ENCODE assay signal across 1 cellular context in the genomic region with DNA sequence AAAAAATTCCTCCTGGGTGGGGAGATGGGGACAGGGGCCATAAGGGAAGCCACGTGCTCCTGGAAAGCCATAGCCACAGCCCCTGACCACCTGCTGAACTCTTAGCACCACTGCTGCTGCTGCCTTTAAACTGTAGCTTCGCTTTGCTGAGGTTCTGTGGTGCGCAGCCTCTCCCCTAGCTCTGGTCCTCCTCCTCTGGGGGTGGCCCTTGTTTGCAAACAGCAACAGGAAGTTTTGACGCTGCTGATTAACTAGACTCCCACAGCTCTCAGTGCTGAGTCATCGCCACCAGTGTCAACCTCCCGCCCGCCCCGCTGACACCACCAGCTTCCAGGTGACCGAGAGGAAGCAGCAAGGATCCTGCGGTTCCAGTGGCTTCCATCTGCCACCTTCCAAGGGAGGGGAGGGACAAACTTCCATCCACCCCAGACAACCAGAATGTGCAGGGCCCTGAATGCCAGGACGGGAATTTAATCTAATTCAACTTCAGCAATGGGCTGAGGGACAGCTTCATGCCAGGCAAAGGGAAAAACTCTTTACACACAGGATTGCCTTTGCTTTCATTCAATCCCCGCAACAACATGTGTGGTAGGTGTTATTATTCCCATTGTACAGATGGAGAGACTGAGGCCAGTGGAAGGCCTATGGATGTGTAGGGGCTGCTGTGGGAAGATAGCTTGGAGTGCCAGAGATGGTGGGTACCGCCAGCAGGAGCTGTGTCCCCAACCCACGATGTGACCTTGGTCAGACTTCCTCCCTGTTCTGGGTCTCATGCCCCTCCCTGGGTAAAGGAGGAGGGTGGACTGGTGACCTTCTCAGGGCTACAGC.
TF ChIP-seq lines count a peak whose summit lies in the region.

No MANE protein-coding gene starts in this region.

TF ChIP-seq in HCT116, 20 proteins besides CTCF, POLR2A, EP300 and RAD21 (continued from another document):
- TF ChIP-seq, protein P1, sequence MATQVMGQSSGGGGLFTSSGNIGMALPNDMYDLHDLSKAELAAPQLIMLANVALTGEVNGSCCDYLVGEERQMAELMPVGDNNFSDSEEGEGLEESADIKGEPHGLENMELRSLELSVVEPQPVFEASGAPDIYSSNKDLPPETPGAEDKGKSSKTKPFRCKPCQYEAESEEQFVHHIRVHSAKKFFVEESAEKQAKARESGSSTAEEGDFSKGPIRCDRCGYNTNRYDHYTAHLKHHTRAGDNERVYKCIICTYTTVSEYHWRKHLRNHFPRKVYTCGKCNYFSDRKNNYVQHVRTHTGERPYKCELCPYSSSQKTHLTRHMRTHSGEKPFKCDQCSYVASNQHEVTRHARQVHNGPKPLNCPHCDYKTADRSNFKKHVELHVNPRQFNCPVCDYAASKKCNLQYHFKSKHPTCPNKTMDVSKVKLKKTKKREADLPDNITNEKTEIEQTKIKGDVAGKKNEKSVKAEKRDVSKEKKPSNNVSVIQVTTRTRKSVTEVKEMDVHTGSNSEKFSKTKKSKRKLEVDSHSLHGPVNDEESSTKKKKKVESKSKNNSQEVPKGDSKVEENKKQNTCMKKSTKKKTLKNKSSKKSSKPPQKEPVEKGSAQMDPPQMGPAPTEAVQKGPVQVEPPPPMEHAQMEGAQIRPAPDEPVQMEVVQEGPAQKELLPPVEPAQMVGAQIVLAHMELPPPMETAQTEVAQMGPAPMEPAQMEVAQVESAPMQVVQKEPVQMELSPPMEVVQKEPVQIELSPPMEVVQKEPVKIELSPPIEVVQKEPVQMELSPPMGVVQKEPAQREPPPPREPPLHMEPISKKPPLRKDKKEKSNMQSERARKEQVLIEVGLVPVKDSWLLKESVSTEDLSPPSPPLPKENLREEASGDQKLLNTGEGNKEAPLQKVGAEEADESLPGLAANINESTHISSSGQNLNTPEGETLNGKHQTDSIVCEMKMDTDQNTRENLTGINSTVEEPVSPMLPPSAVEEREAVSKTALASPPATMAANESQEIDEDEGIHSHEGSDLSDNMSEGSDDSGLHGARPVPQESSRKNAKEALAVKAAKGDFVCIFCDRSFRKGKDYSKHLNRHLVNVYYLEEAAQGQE (IDR thresholded peaks at IDR 0.05; ENCODE audit: low read depth), result no peak
- peak; percentile 81 for TF ChIP-seq FOSL1 (IDR thresholded peaks at IDR 0.05; ENCODE audit: low read depth)
- TF ChIP-seq SIN3A (IDR thresholded peaks at IDR 0.05; ENCODE audit: low read depth), result peak; percentile 54; the same call in 1 of the 2 replicates
- TF ChIP-seq, protein P2, sequence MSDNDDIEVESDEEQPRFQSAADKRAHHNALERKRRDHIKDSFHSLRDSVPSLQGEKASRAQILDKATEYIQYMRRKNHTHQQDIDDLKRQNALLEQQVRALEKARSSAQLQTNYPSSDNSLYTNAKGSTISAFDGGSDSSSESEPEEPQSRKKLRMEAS (IDR thresholded peaks at IDR 0.05), result peak; percentile 85
- TF ChIP-seq CBX3 (IDR thresholded peaks at IDR 0.05; ENCODE audit: low read depth), result peak; percentile 57; the same call in 1 of the 2 replicates
- TF ChIP-seq, protein P3, sequence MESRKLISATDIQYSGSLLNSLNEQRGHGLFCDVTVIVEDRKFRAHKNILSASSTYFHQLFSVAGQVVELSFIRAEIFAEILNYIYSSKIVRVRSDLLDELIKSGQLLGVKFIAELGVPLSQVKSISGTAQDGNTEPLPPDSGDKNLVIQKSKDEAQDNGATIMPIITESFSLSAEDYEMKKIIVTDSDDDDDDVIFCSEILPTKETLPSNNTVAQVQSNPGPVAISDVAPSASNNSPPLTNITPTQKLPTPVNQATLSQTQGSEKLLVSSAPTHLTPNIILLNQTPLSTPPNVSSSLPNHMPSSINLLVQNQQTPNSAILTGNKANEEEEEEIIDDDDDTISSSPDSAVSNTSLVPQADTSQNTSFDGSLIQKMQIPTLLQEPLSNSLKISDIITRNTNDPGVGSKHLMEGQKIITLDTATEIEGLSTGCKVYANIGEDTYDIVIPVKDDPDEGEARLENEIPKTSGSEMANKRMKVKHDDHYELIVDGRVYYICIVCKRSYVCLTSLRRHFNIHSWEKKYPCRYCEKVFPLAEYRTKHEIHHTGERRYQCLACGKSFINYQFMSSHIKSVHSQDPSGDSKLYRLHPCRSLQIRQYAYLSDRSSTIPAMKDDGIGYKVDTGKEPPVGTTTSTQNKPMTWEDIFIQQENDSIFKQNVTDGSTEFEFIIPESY (IDR thresholded peaks at IDR 0.05; ENCODE audit: extremely low read depth, insufficient replicate concordance, low read length), result no peak
- TF ChIP-seq ZFX (IDR thresholded peaks at IDR 0.05), result no peak
- no peak for TF ChIP-seq EZH2 (IDR thresholded peaks at IDR 0.05)
- peak; percentile 89 for TF ChIP-seq JUND (IDR thresholded peaks at IDR 0.05)
- no peak for TF ChIP-seq SRF (IDR thresholded peaks at IDR 0.05; ENCODE audit: low read depth)
- TF ChIP-seq EZH2phosphoT487 (IDR thresholded peaks at IDR 0.05; ENCODE audit: borderline replicate concordance), result no peak
- TF ChIP-seq, protein P4, sequence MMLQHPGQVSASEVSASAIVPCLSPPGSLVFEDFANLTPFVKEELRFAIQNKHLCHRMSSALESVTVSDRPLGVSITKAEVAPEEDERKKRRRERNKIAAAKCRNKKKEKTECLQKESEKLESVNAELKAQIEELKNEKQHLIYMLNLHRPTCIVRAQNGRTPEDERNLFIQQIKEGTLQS (IDR thresholded peaks at IDR 0.05), result no peak
- no peak for TF ChIP-seq EGR1 (IDR thresholded peaks at IDR 0.05; ENCODE audit: low read depth)
- TF ChIP-seq ZNF274 (IDR thresholded peaks at IDR 0.05; ENCODE audit: low read depth, low read length), result no peak
- TF ChIP-seq CEBPB (IDR thresholded peaks at IDR 0.05; ENCODE audit: low read depth), result no peak
TF ChIP-seq in HCT116: peak in this region for 8.
